20 cellular contexts compared by ENCODE assay signal in the genomic region with DNA sequence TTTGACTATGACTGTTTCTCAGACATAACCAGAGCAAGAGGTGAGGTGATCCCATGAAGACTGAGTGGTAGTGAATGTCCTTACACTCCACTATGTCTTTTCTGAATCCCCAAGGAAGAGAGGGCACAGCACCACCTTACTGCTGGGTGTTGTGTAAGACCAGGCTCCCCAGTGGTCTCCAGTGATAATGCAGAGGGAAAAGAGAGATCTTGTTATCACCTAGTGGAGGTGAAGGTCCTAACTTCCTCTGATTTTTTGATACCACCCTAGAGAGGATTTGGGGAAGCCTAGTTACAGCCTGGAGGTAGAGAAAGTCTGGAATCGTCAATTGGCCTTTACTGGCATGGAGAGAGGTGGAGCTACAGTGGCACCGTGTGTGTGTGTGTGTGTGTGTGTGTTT.
DNase-seq lines count a peak whose midpoint lies in the region; ATAC-seq, FAIRE-seq and TF ChIP-seq lines count a peak whose summit lies in the region.
"Had no signal": no experiment of that assay in that cellular context is flagged by ENCODE, and none has a peak within 500 bp of the region (broad histone marks: within the 10 kb centered on the region; RNA-seq: fewer than 3 reads in every experiment).

No MANE protein-coding gene starts in this region.

- no peak overlapping the region for H3K4me3 ChIP-seq in HepG2 (replicated peaks in 1 of 3; ENCODE audit: insufficient read depth in 1 of 3, low read depth in 2 of 3, low read length in 3 of 3)
- no peak overlapping the region for H3K4me3 ChIP-seq in right lobe of liver
- no peak overlapping the region for H3K4me3 ChIP-seq in K562
- H3K4me3 ChIP-seq: A549, GM23248, Peyer's patch had no signal

- H3K36me3 ChIP-seq in HepG2 (replicated peaks in 1 of 2; ENCODE audit: control insufficient read depth in 1 of 2, insufficient read depth in 2 of 2, low read length in 2 of 2) (no peaks in the 10 kb centered on the region), right lobe of liver (no peaks in the 10 kb centered on the region), K562 (ENCODE audit: control insufficient read depth, insufficient read depth, low read length) (no peaks in the 10 kb centered on the region)
- H3K36me3 ChIP-seq: Peyer's patch had no signal

- H3K27me3 ChIP-seq in HepG2 (ENCODE audit: control insufficient read depth in 1 of 2, insufficient read depth in 2 of 2, low read length in 2 of 2) (no peaks in the 10 kb centered on the region; a peak in 1 of 5 replicates), right lobe of liver (no peaks in the 10 kb centered on the region), K562 (ENCODE audit: control insufficient read depth in 2 of 2, insufficient read depth in 2 of 2, low read length in 2 of 2) (no peaks in the 10 kb centered on the region)
- H3K27me3 ChIP-seq: Peyer's patch had no signal

- no peak for TF ChIP-seq CTCF in HepG2 (CRISPR knock-in tag; IDR thresholded peaks at IDR 0.05)
- no peak for TF ChIP-seq CTCF in right lobe of liver (IDR thresholded peaks at IDR 0.05)
- 0 out of 6 replicates have a peak, but pooled peaks of 1 of the 3 experiments have one; percentile 20 for TF ChIP-seq CTCF in K562 (IDR thresholded peaks at IDR 0.05 in 2 of 3, conservative IDR thresholded peaks at IDR 0.05 in 1 of 3; ENCODE audit: insufficient read depth in 2 of 3, low read depth in 1 of 3, low read length in 3 of 3)
- TF ChIP-seq CTCF in nephron progenitor cell (IDR thresholded peaks at IDR 0.05), result no peak
- no peak for TF ChIP-seq CTCF in chondrocyte (IDR thresholded peaks at IDR 0.05)

- CTCF ChIA-PET in HepG2 (lab: Yijun Ruan, JAX; ENCODE audit: low intra/inter-chr PET ratio, low total read pairs), result no interaction called here
- CTCF ChIA-PET in K562 (lab: Yijun Ruan, JAX; ENCODE audit: low intra/inter-chr PET ratio), result no interaction called here

- no TSS peak for BruUV-seq in HepG2 (replicated peaks; lab: Mats Ljungman, UMichigan)
- BruUV-seq in K562 (replicated peaks; lab: Mats Ljungman, UMichigan), result no TSS peak

- H3K27ac ChIP-seq in HepG2 (ENCODE audit: extremely low read length, insufficient read depth, low read length), result no peak overlapping the region
- H3K27ac ChIP-seq in right lobe of liver, result no peak overlapping the region
- H3K27ac ChIP-seq in K562 (ENCODE audit: extremely low read depth, low read depth, low read length), result no peak overlapping the region
- H3K27ac ChIP-seq: A549, GM23248, Peyer's patch had no signal

- no peak for TF ChIP-seq RAD21 in HepG2 (CRISPR knock-in tag; IDR thresholded peaks at IDR 0.05)
- TF ChIP-seq RAD21 in K562 (CRISPR knock-in tag; conservative IDR thresholded peaks at IDR 0.05 in 1 of 2, IDR thresholded peaks at IDR 0.05 in 1 of 2), result no peak

- intact Hi-C loops in HepG2 (cut with micrococcal nuclease; ENCODE audit: unreplicated experiment) (no loop called here), right lobe of liver (cut with DNase I) (no loop called here), K562 (cut with micrococcal nuclease) (no loop called here)

- 4% methylated on average over 2 of the region's 2 CpGs for WGBS in HepG2 (ENCODE audit: low lambda C conversion rate)
- WGBS in right lobe of liver (ENCODE audit: insufficient coverage, low coverage, low lambda C conversion rate, missing lambda C conversion rate), result 48% methylated on average over 2 of the region's 2 CpGs
- WGBS in K562 (ENCODE audit: insufficient coverage, low coverage, missing lambda C conversion rate), result 0% methylated on average over 2 of the region's 2 CpGs

- H3K4me2 ChIP-seq in HepG2 (ENCODE audit: low read depth, low read length), result no peak overlapping the region
- H3K4me2 ChIP-seq in K562 (ENCODE audit: insufficient read depth, low read length), result no peak overlapping the region
- H3K4me2 ChIP-seq: A549 had no signal

- FAIRE-seq in HepG2 (lab: Jason Lieb, UNC) (no peak), K562 (lab: Jason Lieb, UNC) (no peak)
- FAIRE-seq: A549, GM12891 had no signal

- H3K27ac Mint-ChIP-seq in nephron progenitor cell, result peak overlapping the region; percentile 33
- H3K27ac Mint-ChIP-seq in chondrocyte (ENCODE audit: unreplicated experiment), result no peak overlapping the region
- H3K27ac Mint-ChIP-seq: B cell, IgD-negative memory B cell had no signal

- H3K9me3 Mint-ChIP-seq in nephron progenitor cell (no peaks in the 10 kb centered on the region), chondrocyte (ENCODE audit: low read depth) (no peaks in the 10 kb centered on the region)

- no peak for TF ChIP-seq POLR2A in HepG2 (IDR thresholded peaks at IDR 0.05; ENCODE audit: insufficient read depth in 1 of 2, low read depth in 2 of 2, low read length in 2 of 2)
- no peak for TF ChIP-seq POLR2A in right lobe of liver (IDR thresholded peaks at IDR 0.05)
- TF ChIP-seq POLR2A in K562 (conservative IDR thresholded peaks at IDR 0.05), result no peak

- peak; percentile 56 for ATAC-seq in HepG2
- no peak for ATAC-seq in right lobe of liver
- ATAC-seq in K562, result no peak
- ATAC-seq in GM19351 (IDR thresholded peaks at IDR 0.05; ENCODE audit: unreplicated experiment), result no peak
- ATAC-seq in left lobe of liver, result no peak
- ATAC-seq: A549 had no signal

- TF ChIP-seq EP300 in HepG2 (IDR thresholded peaks at IDR 0.05; ENCODE audit: low read depth in 2 of 2, low read length in 2 of 2), result no peak
- TF ChIP-seq EP300 in HepG2 (CRISPR knock-in tag; IDR thresholded peaks at IDR 0.05; ENCODE audit: borderline replicate concordance), result no peak
- TF ChIP-seq EP300 in K562 (IDR thresholded peaks at IDR 0.05; ENCODE audit: low read length), result no peak

- POLR2A ChIA-PET in HepG2 (lab: Yijun Ruan, JAX) (no interaction called here), K562 (lab: Yijun Ruan, JAX) (no interaction called here)

- H3K4me1 Mint-ChIP-seq in nephron progenitor cell (peaks cover 6% of the 10 kb centered on the region), chondrocyte (ENCODE audit: low read depth) (no peaks in the 10 kb centered on the region)
- H3K4me1 Mint-ChIP-seq: B cell, IgD-negative memory B cell had no signal

- no peaks in the 10 kb centered on the region for H3K36me3 Mint-ChIP-seq in nephron progenitor cell (ENCODE audit: low read depth)
- no peaks in the 10 kb centered on the region for H3K36me3 Mint-ChIP-seq in chondrocyte (ENCODE audit: low read depth)
- H3K36me3 Mint-ChIP-seq: IgD-negative memory B cell had no signal

- H3K27me3 Mint-ChIP-seq in nephron progenitor cell (ENCODE audit: low read depth, poor library complexity) (no peaks in the 10 kb centered on the region), chondrocyte (ENCODE audit: low read depth) (no peaks in the 10 kb centered on the region)
- H3K27me3 Mint-ChIP-seq: B cell, IgD-negative memory B cell had no signal

- H2AFZ ChIP-seq in HepG2 (ENCODE audit: low read length) (no peak overlapping the region), K562 (ENCODE audit: low read depth, low read length) (no peak overlapping the region)
- H2AFZ ChIP-seq: GM23248 had no signal

- DNase-seq in HepG2 (ENCODE audit: low spot score) (peak; percentile 2), right lobe of liver (no peak), NCI-H69 (lab: John Stamatoyannopoulos, UW) (peak; percentile 26), K562 (ENCODE audit: extremely low read depth in 1 of 4, low spot score in 3 of 4) (no peak), nephron progenitor cell (no peak), chondrocyte (ENCODE audit: low spot score) (no peak), left lobe of liver (ENCODE audit: low spot score) (no peak)
- DNase-seq: DND-41, GM23248, Karpas-422, NCI-H1694, NCI-H2081 treated with DMSO at 0.1 percent for 48 hours, NCI-H446 treated with DMSO at 0.1 percent for 48 hours, NCI-H748 treated with DMSO at 0.1 percent for 48 hours, Peyer's patch had no signal

- H3K9me3 ChIP-seq in HepG2 (ENCODE audit: low read length), result no peaks in the 10 kb centered on the region
- no peaks in the 10 kb centered on the region for H3K9me3 ChIP-seq in right lobe of liver
- H3K9me3 ChIP-seq in K562 (replicated peaks; ENCODE audit: control insufficient read depth, insufficient read depth, low read depth, low read length), result no peaks in the 10 kb centered on the region
- H3K9me3 ChIP-seq: A549, Peyer's patch had no signal

- H3K4me1 ChIP-seq in HepG2 (ENCODE audit: insufficient read depth, low read length) (no peaks in the 10 kb centered on the region), right lobe of liver (no peaks in the 10 kb centered on the region), K562 (replicated peaks in 1 of 2; ENCODE audit: control insufficient read depth in 2 of 2, insufficient read depth in 2 of 2, low read length in 2 of 2) (no peaks in the 10 kb centered on the region)
- H3K4me1 ChIP-seq: A549, Peyer's patch had no signal

- H4K20me1 ChIP-seq in HepG2 (ENCODE audit: insufficient read depth, low read length), result no peaks in the 10 kb centered on the region
- H4K20me1 ChIP-seq in K562 (replicated peaks; ENCODE audit: control insufficient read depth, insufficient read depth, low read length), result no peaks in the 10 kb centered on the region

- no peak overlapping the region for H3K4me3 Mint-ChIP-seq in nephron progenitor cell
- no peak overlapping the region for H3K4me3 Mint-ChIP-seq in chondrocyte (ENCODE audit: unreplicated experiment)
- H3K4me3 Mint-ChIP-seq: B cell, IgD-negative memory B cell had no signal

- H3K79me2 ChIP-seq in HepG2 (ENCODE audit: insufficient read depth, low read length), result no peaks in the 10 kb centered on the region
- no peaks in the 10 kb centered on the region for H3K79me2 ChIP-seq in K562 (ENCODE audit: control insufficient read depth, insufficient read depth, low read length)

- H3K9ac ChIP-seq in HepG2 (ENCODE audit: insufficient read depth, low read depth, low read length) (no peak overlapping the region), K562 (ENCODE audit: insufficient read depth in 1 of 2, low read depth in 2 of 2, low read length in 2 of 2) (no peak overlapping the region)
- H3K9ac ChIP-seq: GM23248 had no signal

- H3K9me1 ChIP-seq in K562 (ENCODE audit: control insufficient read depth, insufficient read depth, low read length), result no peaks in the 10 kb centered on the region

- in situ Hi-C loops in HepG2 (cut with HindIII; ENCODE audit: extremely low pct_ligation_motif_present, low pct_unique_long_range_greater_than_20kb) (no loop called here), K562 (cut with MboI) (no loop called here)

TF ChIP-seq in HepG2, 621 proteins besides CTCF, POLR2A, EP300 and RAD21:
- no peak for TF ChIP-seq ATRX (CRISPR knock-in tag; IDR thresholded peaks at IDR 0.05; ENCODE audit: borderline replicate concordance)
- TF ChIP-seq NR2F6 (IDR thresholded peaks at IDR 0.05), result no peak
- no peak for TF ChIP-seq NR2F6 (CRISPR knock-in tag; IDR thresholded peaks at IDR 0.05)
- TF ChIP-seq RARG (CRISPR knock-in tag; IDR thresholded peaks at IDR 0.05; ENCODE audit: low read depth), result no peak
TF ChIP-seq in HepG2: peak in this region for 0.

TF ChIP-seq in K562, 482 proteins besides CTCF, POLR2A, EP300 and RAD21 (continues in another document):
- no peak for TF ChIP-seq ZKSCAN8 (CRISPR knock-in tag; IDR thresholded peaks at IDR 0.05)
- no peak for TF ChIP-seq DACH1 (IDR thresholded peaks at IDR 0.05; ENCODE audit: partially characterized antibody)
- peak; percentile 33; the same call in 1 of the 2 replicates for TF ChIP-seq CEBPG (CRISPR knock-in tag; IDR thresholded peaks at IDR 0.05)
- TF ChIP-seq CEBPG (tag; conservative IDR thresholded peaks at IDR 0.05 in 1 of 2, IDR thresholded peaks at IDR 0.05 in 1 of 2), result no peak
- TF ChIP-seq ETV6 (IDR thresholded peaks at IDR 0.05; ENCODE audit: borderline replicate concordance in 1 of 2, low read depth in 2 of 2, low read length in 1 of 2), result no peak
- TF ChIP-seq ETV6 (CRISPR knock-in tag; IDR thresholded peaks at IDR 0.05; ENCODE audit: borderline replicate concordance), result no peak

Comparison
In these comparisons a context has a peak if more than half of its experiments do, and no peak if none do; other contexts are left out.
1. DNase-seq: peak in HepG2 (single experiment) and NCI-H69 (single experiment); none in right lobe of liver (0 of 3), K562 (0 of 4), nephron progenitor cell (single experiment), chondrocyte (single experiment) and left lobe of liver (single experiment).